In the genomic region with DNA sequence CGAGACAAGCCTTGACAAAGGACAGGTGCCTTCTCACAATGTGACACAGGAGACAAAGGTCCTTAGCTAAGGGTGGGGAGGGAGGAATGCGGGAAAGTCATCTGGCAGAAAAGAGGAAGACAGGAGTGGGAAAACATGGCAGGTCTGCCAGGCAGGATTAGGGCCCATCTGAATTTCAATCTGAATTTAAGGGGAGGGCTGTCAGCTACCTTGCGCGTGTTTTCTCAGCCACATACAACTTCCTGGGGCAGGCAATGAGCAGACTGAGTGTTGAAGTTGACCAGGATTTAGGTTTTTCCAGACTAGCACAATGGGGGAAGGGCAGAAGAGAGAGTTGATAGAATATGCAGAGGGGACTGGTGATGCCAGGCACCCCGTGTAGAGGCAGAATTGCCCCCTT, we compare ENCODE assay signal across 25 cellular contexts.
"Had no signal": no experiment of that assay in that cellular context is flagged by ENCODE, and none has a peak within 500 bp of the region (broad histone marks: within the 10 kb centered on the region; RNA-seq: fewer than 3 reads in every experiment).

No MANE protein-coding gene starts in this region.

- H3K36me3 ChIP-seq: MG63 had no signal

- H3K27me3 Mint-ChIP-seq: activated CD8-positive, alpha-beta T cell treated with anti-CD3 and anti-CD28 coated beads for 36 hours had no signal

- H3K36me3 Mint-ChIP-seq: activated naive CD4-positive, alpha-beta T cell treated with anti-CD3 and anti-CD28 coated beads, Interleukin-2, amount 50 U/mL, for 24 hours had no signal

- H3K27ac Mint-ChIP-seq: activated CD4-positive, alpha-beta T cell treated with anti-CD3 and anti-CD28 coated beads for 36 hours; activated CD8-positive, alpha-beta T cell treated with anti-CD3 and anti-CD28 coated beads for 36 hours; activated naive CD4-positive, alpha-beta T cell treated with anti-CD3 and anti-CD28 coated beads, Interleukin-2, amount 50 U/mL, for 24 hours had no signal

- H3K27me3 ChIP-seq: MG63 had no signal

- ATAC-seq: activated CD4-positive, alpha-beta T cell treated with anti-CD3 and anti-CD28 coated beads for 36 hours; activated CD8-positive, alpha-beta T cell treated with anti-CD3 and anti-CD28 coated beads for 36 hours; Panc1; Right ventricle myocardium inferior had no signal

- DNase-seq: activated CD4-positive, alpha-beta T cell treated with anti-CD3 and anti-CD28 coated beads for 36 hours; activated CD4-positive, alpha-beta T cell treated with anti-CD3 and anti-CD28 coated beads, Interleukin-2, amount 50 U/mL, for 1 hour; activated CD8-positive, alpha-beta memory T cell treated with anti-CD3 and anti-CD28 coated beads, Interleukin-2, amount 50 U/mL, for 4 hours; activated CD8-positive, alpha-beta T cell treated with anti-CD3 and anti-CD28 coated beads for 36 hours; activated effector memory CD4-positive, alpha-beta T cell treated with Interleukin-2 at 50 U/mL for 16 hours; activated naive CD4-positive, alpha-beta T cell; aorta; central memory CD4-positive, alpha-beta T cell; MG63; MV-4-11; NCI-H1092 treated with DMSO at 0.1 percent for 48 hours; NCI-H1436; NCI-H1694 treated with DMSO at 0.1 percent for 48 hours; NCI-H2029 treated with DMSO at 0.1 percent for 48 hours; NCI-H2227 treated with DMSO at 0.1 percent for 48 hours; NCI-H446 treated with DMSO at 0.1 percent for 48 hours; NCI-H524 treated with DMSO at 0.1 percent for 48 hours; NCI-H774; OCI-M1; SK-N-SH; T-helper 1 cell had no signal

- H3K4me3 ChIP-seq: MG63 had no signal

- H3K4me3 Mint-ChIP-seq: activated CD4-positive, alpha-beta T cell treated with anti-CD3 and anti-CD28 coated beads for 36 hours; activated CD8-positive, alpha-beta T cell treated with anti-CD3 and anti-CD28 coated beads for 36 hours; activated naive CD4-positive, alpha-beta T cell treated with anti-CD3 and anti-CD28 coated beads, Interleukin-2, amount 50 U/mL, for 24 hours had no signal

- H3K9me3 Mint-ChIP-seq: activated CD8-positive, alpha-beta T cell treated with anti-CD3 and anti-CD28 coated beads for 36 hours; activated naive CD4-positive, alpha-beta T cell treated with anti-CD3 and anti-CD28 coated beads, Interleukin-2, amount 50 U/mL, for 24 hours had no signal

- H3K9me3 ChIP-seq: MG63, SK-N-SH had no signal

- H3K4me1 Mint-ChIP-seq: activated CD4-positive, alpha-beta T cell treated with anti-CD3 and anti-CD28 coated beads for 36 hours; activated naive CD4-positive, alpha-beta T cell treated with anti-CD3 and anti-CD28 coated beads, Interleukin-2, amount 50 U/mL, for 24 hours had no signal

- H3K27ac ChIP-seq: VCaP had no signal
